Comparison of ENCODE assay signal across 7 cellular contexts in the genomic region with DNA sequence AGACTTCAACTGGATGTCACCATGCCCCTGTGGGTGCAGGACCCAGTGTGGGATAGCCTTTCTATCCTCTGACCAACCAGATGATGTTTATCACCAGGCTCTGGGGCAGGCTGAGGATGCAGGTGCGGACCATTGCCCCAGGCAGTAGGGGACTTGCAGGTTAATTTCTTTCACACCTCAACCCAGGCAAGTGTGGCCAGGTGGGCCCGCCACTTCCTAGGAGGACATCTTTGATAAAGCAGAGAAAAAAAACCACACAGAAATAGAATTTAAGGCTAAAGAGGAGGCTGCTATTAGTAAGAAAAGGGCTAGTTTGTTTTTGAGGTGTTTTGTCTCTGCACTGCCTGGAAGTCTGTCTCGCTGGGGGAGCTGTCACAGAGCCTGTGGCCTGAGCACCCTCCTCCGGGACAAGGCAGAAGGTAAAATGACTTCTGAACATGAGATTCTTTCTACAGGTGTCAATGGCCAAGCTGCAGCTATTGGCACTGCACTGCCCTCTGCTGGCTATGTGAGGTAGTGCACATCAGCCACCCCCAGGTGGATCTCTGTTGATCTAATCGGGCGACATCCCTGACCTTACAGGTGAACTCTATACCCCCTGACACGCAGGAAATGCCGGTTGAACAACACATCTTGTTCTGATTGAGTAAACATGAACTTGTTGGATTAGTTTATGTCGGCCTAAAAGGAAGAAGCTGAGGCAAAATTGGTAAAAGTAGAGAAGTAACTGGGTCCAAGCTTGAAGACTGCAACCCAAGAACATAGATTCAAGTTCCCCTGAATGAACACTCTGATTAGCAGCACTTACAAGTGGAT. TPM values are rescaled to one million over a fixed set of nuclear protein-coding genes. Genes with fewer than 3 reads are reported as not detected.
A peak's percentile ranks its signal among the peaks of the same experiment; 100 is the strongest.
DNase-seq lines count a peak whose midpoint lies in the region; TF ChIP-seq lines count a peak whose summit lies in the region.

No MANE protein-coding gene starts in this region.

- H3K4me1 ChIP-seq in HAP-1: no peaks in the 10 kb centered on the region

- DNase-seq in HAP-1 (ENCODE audit: low spot score in 2 of 2): peak; percentile 41 to 85
- peak; percentile 33 for DNase-seq in MG63
- DNase-seq in anterior cingulate cortex (lab: John Stamatoyannopoulos, UW): peak in 52 of 58 donors; percentile 15 to 82 (median 38)
- DNase-seq in hippocampal formation (lab: John Stamatoyannopoulos, UW): peak; percentile 27 to 50
- peak; percentile 74 to 94 (median 79) for DNase-seq in stimulated activated CD4-positive, alpha-beta T cell treated with anti-CD3 and anti-CD28 coated beads, Interleukin-12 subunit alpha, Interleukin-12 subunit beta, amount 100 ng/mL, for 48 hours (ENCODE audit: low read depth in 2 of 3, low spot score in 1 of 3)

- peaks cover 40% of the 10 kb centered on the region for H3K36me3 Mint-ChIP-seq in T-helper 1 cell treated with Interleukin-12 subunit alpha and Interleukin-12 subunit beta and Interleukin-4 antibody, amounts not matched to agents 30 μg/mL and 1 μg/mL, for 36 hours (ENCODE audit: low read depth)

- H3K9me3 Mint-ChIP-seq in T-helper 1 cell treated with Interleukin-12 subunit alpha and Interleukin-12 subunit beta and Interleukin-4 antibody, amounts not matched to agents 30 μg/mL and 1 μg/mL, for 36 hours: no peaks in the 10 kb centered on the region

- H3K4me3 Mint-ChIP-seq in T-helper 1 cell treated with Interleukin-12 subunit alpha and Interleukin-12 subunit beta and Interleukin-4 antibody, amounts not matched to agents 30 μg/mL and 1 μg/mL, for 36 hours: no peak overlapping the region

- no peaks in the 10 kb centered on the region for H3K27me3 Mint-ChIP-seq in T-helper 1 cell treated with Interleukin-12 subunit alpha and Interleukin-12 subunit beta and Interleukin-4 antibody, amounts not matched to agents 30 μg/mL and 1 μg/mL, for 36 hours (ENCODE audit: low read depth)

- peaks cover 14% of the 10 kb centered on the region for H3K4me1 Mint-ChIP-seq in T-helper 1 cell treated with Interleukin-12 subunit alpha and Interleukin-12 subunit beta and Interleukin-4 antibody, amounts not matched to agents 30 μg/mL and 1 μg/mL, for 36 hours (ENCODE audit: low read depth)

- peak; percentile 98 for TF ChIP-seq CTCF in GM12875 (IDR thresholded peaks at IDR 0.05; ENCODE audit: borderline replicate concordance, insufficient read depth, low read depth, low read length)

- H3K4me3 ChIP-seq in GM12875 (ENCODE audit: low read depth, low read length): no peak overlapping the region
- no peak overlapping the region for H3K4me3 ChIP-seq in HAP-1
- no peak overlapping the region for H3K4me3 ChIP-seq in MG63

- H3K27ac Mint-ChIP-seq in T-helper 1 cell treated with Interleukin-12 subunit alpha and Interleukin-12 subunit beta and Interleukin-4 antibody, amounts not matched to agents 30 μg/mL and 1 μg/mL, for 36 hours: peak overlapping the region; percentile 68

- H3K27me3 ChIP-seq in HAP-1 (ENCODE audit: low read depth): no peaks in the 10 kb centered on the region
- no peaks in the 10 kb centered on the region for H3K27me3 ChIP-seq in MG63

- H3K36me3 ChIP-seq in HAP-1 (replicated peaks) (peaks cover 21% of the 10 kb centered on the region), MG63 (no peaks in the 10 kb centered on the region)

- no peaks in the 10 kb centered on the region for H3K9me3 ChIP-seq in HAP-1
- no peaks in the 10 kb centered on the region for H3K9me3 ChIP-seq in MG63

- in situ Hi-C loops in HAP-1 (cut with MboI; ENCODE audit: low sequenced_read_pairs): loop anchor here (25.0 kb wide), 1 partner anchor 848 kb away; no protein-coding TSS in a partner anchor

RNA-seq across cellular contexts. Expression of a gene that starts 21.0 kb away (rescaled TPM):
- total RNA-seq in MG63 (2014; rRNA removed; shearing (Covaris generic); ENCODE audit: low replicate concordance): 4.9 and 6.2 TPM in 2 replicates
